In genomic region chr1:118988186-118989005, GRCh38 we compare ENCODE assay signal across 9 cellular contexts. TPM values are rescaled to one million over a fixed set of nuclear protein-coding genes. Genes with fewer than 3 reads are reported as not detected.
DNase-seq lines count a peak whose midpoint lies in the region; ATAC-seq and TF ChIP-seq lines count a peak whose summit lies in the region.
"Had no signal": no experiment of that assay in that cellular context is flagged by ENCODE, and none has a peak within 500 bp of the region (broad histone marks: within the 10 kb centered on the region; RNA-seq: fewer than 3 reads in every experiment).

Gene TBX15, minus strand, starts transcription at chr1:118988343. Its CDS starts 548 bp downstream, at chr1:118987795.

- 11 to 18% (median 12%) methylated on average over 31 of the region's 31 CpGs for WGBS in spleen, 5 donors

- H3K36me3 Mint-ChIP-seq in brain: peaks cover 22% of the 10 kb centered on the region

- H3K4me1 Mint-ChIP-seq in brain: peaks cover 69% of the 10 kb centered on the region

- H3K27me3 ChIP-seq in spleen (replicated peaks in 1 of 7): peaks cover 10 to 100% (median 100%) of the 10 kb centered on the region in 7 donors

- no peak for ATAC-seq in HG03342 (IDR thresholded peaks at IDR 0.05; ENCODE audit: unreplicated experiment)

- H3K4me1 ChIP-seq in spleen: peaks cover 8 to 72% (median 38%) of the 10 kb centered on the region in 6 donors

- intact Hi-C loops in spleen (cut with DNase I; ENCODE audit: low total_unique reads): no loop called here

- peak within 1 kb of the TSS; percentile 73 to 92 (median 88) for H3K4me3 Mint-ChIP-seq in brain

- DNase-seq in HFF-Myc (ENCODE audit: extremely low read depth, low read depth) (no peak), iPS-NIHi11 (ENCODE audit: low spot score) (peak; percentile 80), spleen (no peak), HuH-7 (ENCODE audit: low spot score) (no peak), HuH-7.5 (ENCODE audit: low spot score) (no peak), T-helper 9 cell (no peak)

- TF ChIP-seq POLR2A in spleen (IDR thresholded peaks at IDR 0.05): no peak

- peaks cover 0 to 28% (median 13%) of the 10 kb centered on the region in 5 experiments for H3K9me3 Mint-ChIP-seq in brain

- H3K9me3 ChIP-seq in spleen: peaks cover 0 to 30% (median 0%) of the 10 kb centered on the region in 8 donors

- H3K27me3 Mint-ChIP-seq in brain: peaks cover 100% of the 10 kb centered on the region

- H3K27ac Mint-ChIP-seq in brain: peak within 1 kb of the TSS in 3 of 5 experiments; percentile 77 to 96 (median 89)

- peak within 1 kb of the TSS; percentile 48 for H3K4me3 ChIP-seq in HFF-Myc (replicated peaks; ENCODE audit: low read depth, low read length)
- H3K4me3 ChIP-seq in spleen: peak within 1 kb of the TSS; percentile 16 to 59 (median 32)

- no peaks in the 10 kb centered on the region for H3K36me3 ChIP-seq in spleen

- no peak within 1 kb of the TSS for H3K27ac ChIP-seq in spleen

- TF ChIP-seq CTCF in HFF-Myc (IDR thresholded peaks at IDR 0.05; ENCODE audit: low read depth, low read length, missing control alignments) (no peak), brain (conservative IDR thresholded peaks at IDR 0.05) (no peak), spleen (IDR thresholded peaks at IDR 0.05 in 8 of 11, conservative IDR thresholded peaks at IDR 0.05 in 3 of 11) (no peak)

RNA-seq across cellular contexts. Expression of gene TBX15, which starts in this region (rescaled TPM):
- 9.0 TPM for polyA plus RNA-seq in brain (ENCODE audit: insufficient read depth, low read depth, low replicate concordance)
- total RNA-seq in spleen: under 1 TPM in 4 of 7 donors, not detected in 3; 0.10 to 0.32 (median 0.15) TPM
- polyA plus RNA-seq in spleen: under 1 TPM in 2 of 3 donors, not detected in 1; 0.06 TPM
- total RNA-seq: esophagus mucosa had no signal
